ENCODE assay signal across 9 cellular contexts in the genomic region with DNA sequence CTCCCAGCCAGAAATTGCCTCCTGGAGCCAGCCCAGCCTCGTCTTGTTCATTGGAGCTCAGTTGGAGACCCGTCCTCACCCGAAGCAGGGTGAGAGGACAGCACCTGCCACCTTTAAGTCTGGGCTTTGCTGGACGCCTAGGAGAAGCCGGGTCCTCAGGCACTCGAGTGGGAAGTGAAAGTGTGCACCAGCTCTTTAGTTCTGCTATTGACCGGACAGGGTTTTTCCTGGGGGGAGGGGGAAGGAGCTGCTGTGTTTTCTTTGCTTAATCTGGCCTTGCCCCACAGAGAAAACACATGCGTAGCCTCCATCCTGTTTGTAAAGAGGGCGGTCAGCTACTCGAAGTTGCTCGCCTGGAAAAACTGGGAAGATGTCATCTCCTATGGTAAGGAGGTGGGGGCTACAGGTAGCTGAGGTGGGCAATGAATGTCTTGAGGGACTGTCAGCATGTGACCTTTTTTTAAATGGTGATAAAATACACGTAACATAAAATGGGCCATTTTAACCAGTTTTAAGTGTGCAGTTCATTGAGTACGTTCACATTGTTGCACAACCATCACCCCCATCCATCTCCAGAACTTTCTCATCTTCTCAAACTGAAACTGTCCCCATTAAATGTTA. TPM values are rescaled to one million over a fixed set of nuclear protein-coding genes. Genes with fewer than 3 reads are reported as not detected.
DNase-seq lines count a peak whose midpoint lies in the region; ATAC-seq and TF ChIP-seq lines count a peak whose summit lies in the region.
"Had no signal": no experiment of that assay in that cellular context is flagged by ENCODE, and none has a peak within 500 bp of the region (broad histone marks: within the 10 kb centered on the region; RNA-seq: fewer than 3 reads in every experiment).

No MANE protein-coding gene starts in this region.

- TF ChIP-seq CTCF in right lobe of liver (IDR thresholded peaks at IDR 0.05) (no peak), smooth muscle cell (IDR thresholded peaks at IDR 0.05; ENCODE audit: borderline replicate concordance, insufficient read depth, poor library complexity, severe bottlenecking) (no peak)

- intact Hi-C loops in right lobe of liver (cut with DNase I): no loop called here

- H3K27ac ChIP-seq in right lobe of liver (peak overlapping the region; percentile 32 to 63 (median 49)), smooth muscle cell (ENCODE audit: low read depth) (no peak overlapping the region)
- H3K27ac ChIP-seq: epithelial cell of prostate had no signal

- peaks cover 86% of the 10 kb centered on the region for H3K79me2 ChIP-seq in smooth muscle cell (ENCODE audit: low read depth)

- TF ChIP-seq POLR2A in right lobe of liver (IDR thresholded peaks at IDR 0.05): no peak

- DNase-seq in SKM-1 (lab: John Stamatoyannopoulos, UW; ENCODE audit: unreplicated experiment): peak; percentile 63
- DNase-seq in right lobe of liver: peak in 2 of 3 donors; percentile 68 to 77
- DNase-seq in stimulated activated CD8-positive, alpha-beta memory T cell treated with anti-CD3 and anti-CD28 coated beads, Interleukin-4, amount 100 ng/mL, for 48 hours: no peak
- no peak for DNase-seq in smooth muscle cell (lab: John Stamatoyannopoulos, UW; ENCODE audit: unreplicated experiment)
- DNase-seq in cerebellar cortex (ENCODE audit: low spot score): no peak
- DNase-seq in NCI-H1930 (lab: John Stamatoyannopoulos, UW): no peak

- ATAC-seq in GM18861 (IDR thresholded peaks at IDR 0.05; ENCODE audit: unreplicated experiment) (peak; percentile 31), HG02840 (IDR thresholded peaks at IDR 0.05; ENCODE audit: low FRiP score, unreplicated experiment) (peak; percentile 48), right lobe of liver (peak; percentile 56 to 74 (median 64))

- peaks cover 0 to 46% (median 22%) of the 10 kb centered on the region in 4 donors for H3K4me1 ChIP-seq in right lobe of liver
- peaks cover 6% of the 10 kb centered on the region for H3K4me1 ChIP-seq in smooth muscle cell (ENCODE audit: low read depth)

- H4K20me1 ChIP-seq in smooth muscle cell (ENCODE audit: low read depth): peaks cover 98% of the 10 kb centered on the region

- no peaks in the 10 kb centered on the region for H3F3A ChIP-seq in smooth muscle cell (ENCODE audit: low read depth)

- H3K36me3 ChIP-seq in right lobe of liver (no peaks in the 10 kb centered on the region), smooth muscle cell (ENCODE audit: low read depth) (no peaks in the 10 kb centered on the region)

- no peak overlapping the region for H3K4me2 ChIP-seq in smooth muscle cell

- H3K27me3 ChIP-seq in right lobe of liver (no peaks in the 10 kb centered on the region), smooth muscle cell (ENCODE audit: low read depth) (no peaks in the 10 kb centered on the region)

- H3K4me3 ChIP-seq in right lobe of liver: peak overlapping the region in 1 of 3 donors; percentile 14
- no peak overlapping the region for H3K4me3 ChIP-seq in smooth muscle cell

- H3K9me3 ChIP-seq in right lobe of liver: no peaks in the 10 kb centered on the region
- H3K9me3 ChIP-seq in smooth muscle cell (replicated peaks; ENCODE audit: low read depth): no peaks in the 10 kb centered on the region

- H2AFZ ChIP-seq in smooth muscle cell (ENCODE audit: low read depth): no peak overlapping the region

- 6% methylated on average over 9 of the region's 13 CpGs for WGBS in right lobe of liver (ENCODE audit: insufficient coverage, low coverage, low lambda C conversion rate, missing lambda C conversion rate)
- 80% methylated on average over 13 of the region's 13 CpGs for whole genome bisulfite sequencing in smooth muscle cell (ENCODE audit: low lambda C conversion rate)

- H3K9ac ChIP-seq in smooth muscle cell (ENCODE audit: low read depth): no peak overlapping the region

RNA-seq across cellular contexts. Expression of a gene that starts 34.4 kb away (rescaled TPM):
- 10 to 100 TPM; 12.2 to 23.0 (median 16.5) TPM for total RNA-seq in right lobe of liver
- 22.5 and 44.5 TPM in 2 replicates for total RNA-seq in smooth muscle cell
- polyA plus RNA-seq in smooth muscle cell: 2.5 and 9.4 TPM in 2 replicates

Comparison
In these comparisons a context has a peak if more than half of its experiments do, and no peak if none do; other contexts are left out.
1. DNase-seq: peak in SKM-1 (single experiment) and right lobe of liver (2 of 3); none in stimulated activated CD8-positive, alpha-beta memory T cell treated with anti-CD3 and anti-CD28 coated beads, Interleukin-4, amount 100 ng/mL, for 48 hours (single experiment), smooth muscle cell (single experiment), cerebellar cortex (single experiment) and NCI-H1930 (0 of 2).
2. Peak in every context shown above with its lines, with median percentiles within 50 percentile points of each other: ATAC-seq.